ENCODE assay signal across 8 cellular contexts in the genomic region with DNA sequence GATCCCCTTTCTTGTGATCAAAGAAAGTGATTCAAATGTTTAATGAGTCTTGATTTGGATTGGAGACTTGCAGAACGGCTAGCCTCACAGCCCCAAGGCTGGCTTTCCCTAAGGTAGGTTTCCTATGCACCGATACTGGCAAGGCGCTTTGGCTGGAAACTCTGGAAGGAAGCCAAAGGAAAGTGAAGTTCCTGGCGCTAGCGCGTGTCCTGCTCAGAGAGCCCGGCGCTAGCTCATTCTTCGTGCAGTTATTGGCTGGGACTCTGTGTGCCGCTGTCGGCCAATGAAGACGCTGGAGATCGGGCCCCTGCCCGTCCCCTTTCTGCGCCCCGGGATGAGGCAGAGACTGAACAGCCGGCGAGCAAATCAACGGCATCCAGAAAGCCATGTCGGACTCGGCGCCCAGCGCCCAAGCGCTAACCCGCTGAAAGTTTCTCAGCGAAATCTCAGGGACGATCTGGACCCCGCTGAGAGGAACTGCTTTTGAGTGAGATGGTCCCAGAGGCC. TPM values are rescaled to one million over a fixed set of nuclear protein-coding genes. Genes with fewer than 3 reads are reported as not detected.
A peak's percentile ranks its signal among the peaks of the same experiment; 100 is the strongest.
DNase-seq lines count a peak whose midpoint lies in the region; ATAC-seq and TF ChIP-seq lines count a peak whose summit lies in the region.

A gene (plus strand): TSS at position 342 of the 507 bp plus-strand sequence. CDS start 151 bp downstream, at position 493.

- H3K9ac ChIP-seq in NT2/D1 (ENCODE audit: insufficient read length, low read depth) (peak within 1 kb of the TSS; percentile 79), neuronal stem cell (ENCODE audit: low read depth, low read length, poor library complexity) (peak within 1 kb of the TSS; percentile 85)

- H3K27me3 ChIP-seq in NT2/D1 (ENCODE audit: insufficient read depth, insufficient read length), result peaks cover 36% of the 10 kb centered on the region
- no peaks in the 10 kb centered on the region for H3K27me3 ChIP-seq in neuronal stem cell (ENCODE audit: control insufficient read depth in 3 of 3, insufficient read depth in 3 of 3, low read depth in 1 of 3, low read length in 3 of 3)

- H3K27ac Mint-ChIP-seq in activated naive CD8-positive, alpha-beta T cell treated with anti-CD3 and anti-CD28 coated beads for 36 hours, result no peak within 1 kb of the TSS
- peak within 1 kb of the TSS; percentile 85 for H3K27ac Mint-ChIP-seq in glutamatergic neuron (ENCODE audit: unreplicated experiment)

- H3K9me3 ChIP-seq in NT2/D1 (ENCODE audit: insufficient read depth, low read length) (no peaks in the 10 kb centered on the region), neuronal stem cell (replicated peaks in 1 of 2; ENCODE audit: control insufficient read depth in 2 of 2, insufficient read depth in 1 of 2, low read depth in 1 of 2, low read length in 2 of 2) (peaks cover 17 to 39% of the 10 kb centered on the region in 2 donors)

- H3K9me3 Mint-ChIP-seq in activated naive CD8-positive, alpha-beta T cell treated with anti-CD3 and anti-CD28 coated beads for 36 hours, result no peaks in the 10 kb centered on the region
- H3K9me3 Mint-ChIP-seq in glutamatergic neuron (ENCODE audit: unreplicated experiment), result peaks cover 6% of the 10 kb centered on the region

- H3K27ac ChIP-seq in neuronal stem cell (replicated peaks; ENCODE audit: low read length), result peak within 1 kb of the TSS; percentile 60

- peak within 1 kb of the TSS; percentile 82 for H2AK5ac ChIP-seq in neuronal stem cell (ENCODE audit: low read depth, low read length)

- peak within 1 kb of the TSS; percentile 89 for H3K18ac ChIP-seq in neuronal stem cell (ENCODE audit: low read length)

- H3K79me1 ChIP-seq in neuronal stem cell (ENCODE audit: low read depth, low read length), result peaks cover 14% of the 10 kb centered on the region

- no peaks in the 10 kb centered on the region for H3K36me3 Mint-ChIP-seq in activated naive CD8-positive, alpha-beta T cell treated with anti-CD3 and anti-CD28 coated beads for 36 hours
- peaks cover 13% of the 10 kb centered on the region for H3K36me3 Mint-ChIP-seq in glutamatergic neuron (ENCODE audit: unreplicated experiment)

- H3K4ac ChIP-seq in neuronal stem cell (ENCODE audit: low read length), result no peak within 1 kb of the TSS

- peak within 1 kb of the TSS; percentile 95 for H3K4me2 ChIP-seq in neuronal stem cell (ENCODE audit: insufficient read depth, low read length, poor library complexity, severe bottlenecking)

- H3K4me3 Mint-ChIP-seq in activated naive CD8-positive, alpha-beta T cell treated with anti-CD3 and anti-CD28 coated beads for 36 hours, result peak within 1 kb of the TSS; percentile 87
- H3K4me3 Mint-ChIP-seq in glutamatergic neuron (ENCODE audit: unreplicated experiment), result peak within 1 kb of the TSS; percentile 96

- peak within 1 kb of the TSS; percentile 72 for H3K4me3 ChIP-seq in NT2/D1 (ENCODE audit: insufficient read length, low read depth)
- H3K4me3 ChIP-seq in neuronal stem cell (ENCODE audit: low read length in 2 of 2), result peak within 1 kb of the TSS; percentile 44 to 84

- H2BK5ac ChIP-seq in neuronal stem cell (ENCODE audit: low read length), result peak within 1 kb of the TSS; percentile 44

- H3K4me1 ChIP-seq in NT2/D1 (ENCODE audit: insufficient read depth, insufficient read length) (peaks cover 4% of the 10 kb centered on the region), neuronal stem cell (ENCODE audit: control insufficient read depth in 2 of 2, insufficient read depth in 1 of 2, low read depth in 1 of 2, low read length in 2 of 2) (peaks cover 0 to 9% of the 10 kb centered on the region in 2 donors)

- peak within 1 kb of the TSS; percentile 1 for H3K14ac ChIP-seq in neuronal stem cell (ENCODE audit: low read length)

- no peak within 1 kb of the TSS for H2BK120ac ChIP-seq in neuronal stem cell (ENCODE audit: low read depth, low read length)

- peak within 1 kb of the TSS; percentile 85 for H2AFZ ChIP-seq in neuronal stem cell (ENCODE audit: low read length)

- WGBS in neuronal stem cell (ENCODE audit: extremely low coverage in 2 of 2, insufficient read length in 2 of 2, insufficient replicate concordance in 1 of 2), 2 donors, result no CpG with 5 or more reads among the region's 28 CpGs

- H2BK15ac ChIP-seq in neuronal stem cell (ENCODE audit: low read length), result no peak within 1 kb of the TSS

- peaks cover 60% of the 10 kb centered on the region for H3K27me3 Mint-ChIP-seq in activated naive CD8-positive, alpha-beta T cell treated with anti-CD3 and anti-CD28 coated beads for 36 hours
- peaks cover 7% of the 10 kb centered on the region for H3K27me3 Mint-ChIP-seq in glutamatergic neuron (ENCODE audit: unreplicated experiment)

- H3K4me1 Mint-ChIP-seq in activated naive CD8-positive, alpha-beta T cell treated with anti-CD3 and anti-CD28 coated beads for 36 hours, result peaks cover 20% of the 10 kb centered on the region
- H3K4me1 Mint-ChIP-seq in glutamatergic neuron (ENCODE audit: low read depth, unreplicated experiment), result peaks cover 8% of the 10 kb centered on the region

- no peak within 1 kb of the TSS for H4K8ac ChIP-seq in neuronal stem cell (ENCODE audit: low read depth, low read length)

- no peak within 1 kb of the TSS for H4K91ac ChIP-seq in neuronal stem cell (ENCODE audit: low read depth, low read length, poor library complexity)

- H2BK12ac ChIP-seq in neuronal stem cell (ENCODE audit: low read length), result peak within 1 kb of the TSS; percentile 76

- H3K36me3 ChIP-seq in NT2/D1 (ENCODE audit: insufficient read depth, insufficient read length, low read length) (no peaks in the 10 kb centered on the region), neuronal stem cell (replicated peaks in 1 of 2; ENCODE audit: control insufficient read depth in 2 of 2, insufficient read depth in 2 of 2, low read length in 2 of 2) (peaks cover 12 to 37% of the 10 kb centered on the region in 2 donors)

- TF ChIP-seq CTCF in glutamatergic neuron (IDR thresholded peaks at IDR 0.05; ENCODE audit: partially characterized antibody, unreplicated experiment), result peak; percentile 25

- ATAC-seq in GM21390 (IDR thresholded peaks at IDR 0.05; ENCODE audit: unreplicated experiment), result peak; percentile 99

- peak; percentile 63 for DNase-seq in DMS53 treated with DMSO at 0.1 percent for 48 hours (lab: John Stamatoyannopoulos, UW; ENCODE audit: unreplicated experiment)
- DNase-seq in HS-27A (ENCODE audit: low read depth), result peak; percentile 58
- DNase-seq in NT2/D1 (ENCODE audit: low read depth, low spot score), result peak; percentile 70
- peak; percentile 57 for DNase-seq in activated naive CD8-positive, alpha-beta T cell treated with anti-CD3 and anti-CD28 coated beads for 36 hours
- peak; percentile 81 for DNase-seq in glutamatergic neuron
- DNase-seq in neuronal stem cell (ENCODE audit: low spot score), result no peak
- DNase-seq in ureter (ENCODE audit: low spot score), result peak; percentile 92

- peak within 1 kb of the TSS; percentile 8 for H3K23ac ChIP-seq in neuronal stem cell (ENCODE audit: low read depth, low read length, poor library complexity)

RNA-seq across cellular contexts. Expression of the gene that starts here (rescaled TPM):
- total RNA-seq in activated naive CD8-positive, alpha-beta T cell treated with anti-CD3 and anti-CD28 coated beads for 36 hours, result under 1 TPM in 1 of 2 experiments, not detected in 1; 0.33 TPM
- 40.1 TPM for total RNA-seq in glutamatergic neuron (ENCODE audit: unreplicated experiment)
- 113 TPM for polyA plus RNA-seq in neuronal stem cell (2013, experiment 1 of 2)
- polyA plus RNA-seq in neuronal stem cell (2013, experiment 2 of 2), result 116 TPM
- 52.6 TPM for total RNA-seq in ureter

Comparison
In these comparisons a context has a peak if more than half of its experiments do, and no peak if none do; other contexts are left out.
1. RNA of the gene that starts here (total RNA-seq): 52.6 TPM in ureter (single experiment) and 40.1 TPM in glutamatergic neuron (single experiment); 0.33 TPM in activated naive CD8-positive, alpha-beta T cell treated with anti-CD3 and anti-CD28 coated beads for 36 hours; every median in the first group is over 10 times any median in the second.
2. Peak in DNase-seq in activated naive CD8-positive, alpha-beta T cell treated with anti-CD3 and anti-CD28 coated beads for 36 hours; RNA of the gene not detected or under 1 TPM.